In the genomic region with DNA sequence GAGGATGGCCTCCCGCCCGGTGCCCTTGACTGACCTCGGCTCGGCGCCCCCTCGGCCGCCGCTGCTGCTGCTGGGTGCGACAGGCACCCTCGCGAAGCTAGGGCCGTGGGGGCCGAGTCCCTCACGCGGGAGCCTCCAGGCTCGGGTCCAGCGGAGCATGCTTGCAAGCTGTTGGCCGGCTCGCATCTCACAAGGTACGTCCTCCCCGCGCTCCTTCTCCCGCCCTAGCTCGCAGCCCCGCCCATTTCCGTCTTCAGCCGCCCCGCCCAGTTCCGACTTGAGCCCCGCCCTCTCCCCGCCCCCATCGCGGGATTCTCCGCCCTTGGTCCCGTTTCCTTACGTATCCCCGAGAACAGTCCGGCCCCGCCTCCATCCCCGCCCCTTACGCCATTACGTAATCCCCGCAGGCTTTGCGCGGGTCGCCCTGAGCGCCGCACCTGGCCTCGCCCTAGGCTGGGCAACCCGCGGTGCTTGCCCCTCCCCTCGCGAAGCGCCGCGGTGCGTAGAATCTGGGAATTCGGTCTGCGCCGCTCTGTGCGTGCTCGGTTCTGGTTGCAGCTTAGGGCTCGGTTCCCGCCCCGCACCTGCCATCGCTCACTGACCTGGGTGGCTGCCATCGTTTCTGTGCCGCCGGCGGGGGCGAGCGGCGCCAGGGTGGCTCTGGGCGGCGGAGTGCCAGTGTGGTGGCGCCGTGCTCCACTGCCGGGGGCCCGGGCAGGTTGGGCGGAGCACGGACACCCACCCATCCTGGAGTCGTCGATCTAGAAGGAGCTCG, we compare ENCODE assay signal across 8 cellular contexts. TPM values are rescaled to one million over a fixed set of nuclear protein-coding genes. Genes with fewer than 3 reads are reported as not detected.
DNase-seq lines count a peak whose midpoint lies in the region; FAIRE-seq and TF ChIP-seq lines count a peak whose summit lies in the region.

A gene with protein sequence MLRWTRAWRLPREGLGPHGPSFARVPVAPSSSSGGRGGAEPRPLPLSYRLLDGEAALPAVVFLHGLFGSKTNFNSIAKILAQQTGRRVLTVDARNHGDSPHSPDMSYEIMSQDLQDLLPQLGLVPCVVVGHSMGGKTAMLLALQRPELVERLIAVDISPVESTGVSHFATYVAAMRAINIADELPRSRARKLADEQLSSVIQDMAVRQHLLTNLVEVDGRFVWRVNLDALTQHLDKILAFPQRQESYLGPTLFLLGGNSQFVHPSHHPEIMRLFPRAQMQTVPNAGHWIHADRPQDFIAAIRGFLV (minus strand): TSS at position 191 of the 775 bp plus-strand sequence. CDS start 32 bp downstream, at position 159.

- H3K27me3 Mint-ChIP-seq in HFFc6 (ENCODE audit: insufficient read depth): peaks cover 5% of the 10 kb centered on the region
- no peaks in the 10 kb centered on the region for H3K27me3 Mint-ChIP-seq in activated naive CD4-positive, alpha-beta T cell treated with anti-CD3 and anti-CD28 coated beads for 36 hours (ENCODE audit: low read depth)

- H3K4me3 Mint-ChIP-seq in HFFc6: peak within 1 kb of the TSS; percentile 90
- peak within 1 kb of the TSS; percentile 97 for H3K4me3 Mint-ChIP-seq in activated naive CD4-positive, alpha-beta T cell treated with anti-CD3 and anti-CD28 coated beads for 36 hours

- peaks cover 21% of the 10 kb centered on the region for H3K36me3 ChIP-seq in neutrophil

- peak; percentile 94 for TF ChIP-seq POLR2A in NB4 (IDR thresholded peaks at IDR 0.05; ENCODE audit: extremely low read depth, insufficient read length)

- FAIRE-seq in frontal cortex (lab: Jason Lieb, UNC): no peak

- H3K4me3 ChIP-seq in NB4 (ENCODE audit: low read depth, low read length) (peak within 1 kb of the TSS; percentile 76), neutrophil (ENCODE audit: low read depth in 1 of 2, low read length in 1 of 2) (peak within 1 kb of the TSS; percentile 92 to 99)

- H3K27ac ChIP-seq in neutrophil (peak within 1 kb of the TSS; percentile 86), substantia nigra (ENCODE audit: low read depth, low read length, poor library complexity, severe bottlenecking) (peak within 1 kb of the TSS; percentile 85)

- TF ChIP-seq CTCF in HFFc6 (IDR thresholded peaks at IDR 0.05): no peak
- TF ChIP-seq CTCF in NB4 (IDR thresholded peaks at IDR 0.05; ENCODE audit: low read depth, low read length): no peak
- TF ChIP-seq CTCF in neutrophil (IDR thresholded peaks at IDR 0.05): peak; percentile 46

- H3K27ac Mint-ChIP-seq in HFFc6: peak within 1 kb of the TSS; percentile 82
- peak within 1 kb of the TSS; percentile 90 for H3K27ac Mint-ChIP-seq in activated naive CD4-positive, alpha-beta T cell treated with anti-CD3 and anti-CD28 coated beads for 36 hours

- H3K4me1 ChIP-seq in neutrophil (ENCODE audit: control insufficient read depth in 1 of 2, insufficient read depth in 1 of 2, low read depth in 1 of 2, low read length in 1 of 2): peaks cover 29 to 33% of the 10 kb centered on the region in 2 experiments

- intact Hi-C loops in activated naive CD4-positive, alpha-beta T cell treated with anti-CD3 and anti-CD28 coated beads for 36 hours (cut with micrococcal nuclease): loop anchor here (1.0 to 5.0 kb wide), 11 partner anchors 19 to 346 kb away; a partner anchor contains a TSS

- H3K36me3 Mint-ChIP-seq in HFFc6 (ENCODE audit: low read depth): peaks cover 4% of the 10 kb centered on the region; the same call in 1 of the 2 replicates
- H3K36me3 Mint-ChIP-seq in activated naive CD4-positive, alpha-beta T cell treated with anti-CD3 and anti-CD28 coated beads for 36 hours (ENCODE audit: low read depth): peaks cover 5% of the 10 kb centered on the region

- H3K9me3 ChIP-seq in neutrophil: no peaks in the 10 kb centered on the region

- peak; percentile 80 for DNase-seq in GM04504 (ENCODE audit: low read depth)
- peak; percentile 91 for DNase-seq in HFFc6
- DNase-seq in NB4 (ENCODE audit: low read depth): peak; percentile 98
- peak; percentile 89 for DNase-seq in SK-N-DZ (ENCODE audit: low spot score)
- DNase-seq in activated naive CD4-positive, alpha-beta T cell treated with anti-CD3 and anti-CD28 coated beads for 36 hours: peak; percentile 98
- peak; percentile 99 for DNase-seq in frontal cortex (ENCODE audit: low spot score in 2 of 2)
- DNase-seq in substantia nigra (lab: John Stamatoyannopoulos, UW): peak; percentile 77 to 100 (median 97)

- H3K4me1 Mint-ChIP-seq in HFFc6 (ENCODE audit: low read depth): peaks cover 13% of the 10 kb centered on the region; the same call in 1 of the 2 replicates
- H3K4me1 Mint-ChIP-seq in activated naive CD4-positive, alpha-beta T cell treated with anti-CD3 and anti-CD28 coated beads for 36 hours (ENCODE audit: low read depth): peaks cover 14% of the 10 kb centered on the region

- peaks cover 40% of the 10 kb centered on the region for H3K27me3 ChIP-seq in neutrophil

- CTCF ChIA-PET in activated naive CD4-positive, alpha-beta T cell treated with anti-CD3 and anti-CD28 coated beads for 36 hours (lab: Charles Lee): interaction anchor here (0.6 to 1.7 kb wide), 10 partner anchors 9 to 248 kb away, joined by 3 to 6 read pairs (median 4); a partner anchor contains a TSS

- H3K9me3 Mint-ChIP-seq in HFFc6: peaks cover 4% of the 10 kb centered on the region; the same call in 1 of the 2 replicates
- H3K9me3 Mint-ChIP-seq in activated naive CD4-positive, alpha-beta T cell treated with anti-CD3 and anti-CD28 coated beads for 36 hours: no peaks in the 10 kb centered on the region

RNA-seq across cellular contexts. Expression of the gene that starts here (rescaled TPM):
- total RNA-seq in HFFc6 (2021; fragmentation: NEBNext Ultra II Directional; extraction: Animal tissue kit (Norgen Biotek cat#: 25700)): 10 to 100 TPM; 10.3 to 18.6 (median 16.8) TPM
- 5.8 and 7.9 TPM in 2 replicates for polyA plus RNA-seq in SK-N-DZ (2014; cell fraction: cytosol; rRNA removed)
- polyA plus RNA-seq in SK-N-DZ (2014; cell fraction: nucleus; rRNA removed): 2.4 and 6.5 TPM in 2 replicates
- total RNA-seq in activated naive CD4-positive, alpha-beta T cell treated with anti-CD3 and anti-CD28 coated beads for 36 hours: 10 to 100 TPM in 1 of 2 experiments, 1 to 10 TPM in 1; 9.4 to 11.3 TPM
- total RNA-seq in frontal cortex: 5.7 TPM

Comparison
In these comparisons a context has a peak if more than half of its experiments do, and no peak if none do; other contexts are left out.
1. Peak in every context shown above with its lines: DNase-seq, H3K4me3 ChIP-seq and H3K27ac ChIP-seq.